11 cellular contexts compared by ENCODE assay signal in genomic region chr2:14631676-14632075, GRCh38. TPM values are rescaled to one million over a fixed set of nuclear protein-coding genes. Genes with fewer than 3 reads are reported as not detected.
A peak's percentile ranks its signal among the peaks of the same experiment; 100 is the strongest.
DNase-seq lines count a peak whose midpoint lies in the region; ATAC-seq, FAIRE-seq and TF ChIP-seq lines count a peak whose summit lies in the region.
"Had no signal": no experiment of that assay in that cellular context is flagged by ENCODE, and none has a peak within 500 bp of the region (broad histone marks: within the 10 kb centered on the region; RNA-seq: fewer than 3 reads in every experiment).

No MANE protein-coding gene starts in this region.

- H3K36me3 Mint-ChIP-seq in neural progenitor cell (no peaks in the 10 kb centered on the region), T-cell (no peaks in the 10 kb centered on the region)

- BruUV-seq in HepG2 (replicated peaks; lab: Mats Ljungman, UMichigan), result no TSS peak

- H3K27me3 ChIP-seq in right lobe of liver, result peaks cover 0 to 12% of the 10 kb centered on the region in 2 donors
- H3K27me3 ChIP-seq in HepG2 (ENCODE audit: control insufficient read depth in 1 of 2, insufficient read depth in 2 of 2, low read length in 2 of 2), result peaks cover 13 to 41% of the 10 kb centered on the region in 2 experiments
- peaks cover 71% of the 10 kb centered on the region for H3K27me3 ChIP-seq in neural progenitor cell

- H3K27me3 Mint-ChIP-seq in neural progenitor cell (ENCODE audit: insufficient read depth, low read depth) (peaks cover 21% of the 10 kb centered on the region), T-cell (peaks cover 43 to 48% of the 10 kb centered on the region in 2 donors)

- CTCF ChIA-PET in HepG2 (lab: Yijun Ruan, JAX; ENCODE audit: low intra/inter-chr PET ratio, low total read pairs), result no interaction called here
- CTCF ChIA-PET in T-cell (lab: Charles Lee), result no interaction called here

- TF ChIP-seq EP300 in HepG2 (IDR thresholded peaks at IDR 0.05; ENCODE audit: low read depth in 2 of 2, low read length in 2 of 2), result no peak
- TF ChIP-seq EP300 in HepG2 (CRISPR knock-in tag; IDR thresholded peaks at IDR 0.05; ENCODE audit: borderline replicate concordance), result no peak

- FAIRE-seq in HepG2 (lab: Jason Lieb, UNC), result no peak
- FAIRE-seq: G401.6 had no signal

- H3K79me2 ChIP-seq in HepG2 (ENCODE audit: insufficient read depth, low read length) (no peaks in the 10 kb centered on the region), neural progenitor cell (ENCODE audit: low read depth) (no peaks in the 10 kb centered on the region)

- no peak for DNase-seq in right lobe of liver
- DNase-seq in HepG2 (ENCODE audit: low spot score), result no peak
- peak; percentile 18 for DNase-seq in fibroblast of peridontal ligament (ENCODE audit: extremely low read depth)
- DNase-seq in neural progenitor cell (ENCODE audit: low spot score), result no peak
- no peak for DNase-seq in T-cell
- no peak for DNase-seq in NCI-H2171 (lab: John Stamatoyannopoulos, UW)
- no peak for DNase-seq in erythroblast (lab: John Stamatoyannopoulos, UW)
- DNase-seq: stimulated activated CD4-positive, alpha-beta T cell treated with anti-CD3 and anti-CD28 coated beads, Interleukin-2, amount 100 ng/mL, for 48 hours had no signal

- peaks cover 0 to 24% (median 3%) of the 10 kb centered on the region in 4 donors for H3K4me1 ChIP-seq in right lobe of liver
- peaks cover 16% of the 10 kb centered on the region for H3K4me1 ChIP-seq in HepG2 (ENCODE audit: insufficient read depth, low read length)
- H3K4me1 ChIP-seq in neural progenitor cell, result peaks cover 8% of the 10 kb centered on the region

- in situ Hi-C loops in HepG2 (cut with HindIII; ENCODE audit: extremely low pct_ligation_motif_present, low pct_unique_long_range_greater_than_20kb), result loop anchor here (25.0 kb wide), 1 partner anchor 956 kb away; the partner anchor contains the start of gene DDX1

- H3K27ac ChIP-seq in right lobe of liver, result no peak overlapping the region
- H3K27ac ChIP-seq in HepG2 (ENCODE audit: extremely low read length, insufficient read depth, low read length), result no peak overlapping the region
- no peak overlapping the region for H3K27ac ChIP-seq in neural progenitor cell

- H3K4me2 ChIP-seq in HepG2 (ENCODE audit: low read depth, low read length), result no peak overlapping the region
- H3K4me2 ChIP-seq in neural progenitor cell, result peak overlapping the region; percentile 93

- H3K9ac ChIP-seq in HepG2 (ENCODE audit: insufficient read depth, low read depth, low read length) (no peak overlapping the region), neural progenitor cell (no peak overlapping the region)

- no peak for TF ChIP-seq POLR2A in right lobe of liver (IDR thresholded peaks at IDR 0.05)
- TF ChIP-seq POLR2A in HepG2 (IDR thresholded peaks at IDR 0.05; ENCODE audit: insufficient read depth in 1 of 2, low read depth in 2 of 2, low read length in 2 of 2), result no peak
- TF ChIP-seq POLR2A in erythroblast (IDR thresholded peaks at IDR 0.05; ENCODE audit: low read length), result no peak

- WGBS in right lobe of liver (ENCODE audit: insufficient coverage, low coverage, low lambda C conversion rate, missing lambda C conversion rate), result 14% methylated on average over 1 of the region's 1 CpG
- WGBS in HepG2 (ENCODE audit: low lambda C conversion rate), result 0% methylated on average over 1 of the region's 1 CpG

- H3F3A ChIP-seq in neural progenitor cell (ENCODE audit: low read depth), result peaks cover 10% of the 10 kb centered on the region

- H3K27ac Mint-ChIP-seq in neural progenitor cell, result peak overlapping the region; percentile 33
- no peak overlapping the region for H3K27ac Mint-ChIP-seq in T-cell
- H3K27ac Mint-ChIP-seq: stimulated activated naive CD8-positive, alpha-beta T cell treated with anti-CD3 and anti-CD28 coated beads, Interleukin-15, Interleukin-2, amounts not matched to agents 100 ng/mL and 50 ng/mL, for 24 hours had no signal

- H3K36me3 ChIP-seq in right lobe of liver (no peaks in the 10 kb centered on the region), HepG2 (replicated peaks in 1 of 2; ENCODE audit: control insufficient read depth in 1 of 2, insufficient read depth in 2 of 2, low read length in 2 of 2) (no peaks in the 10 kb centered on the region), neural progenitor cell (no peaks in the 10 kb centered on the region)

- TF ChIP-seq RAD21 in HepG2 (CRISPR knock-in tag; IDR thresholded peaks at IDR 0.05), result no peak

- intact Hi-C loops in right lobe of liver (cut with DNase I), result no loop called here
- intact Hi-C loops in HepG2 (cut with micrococcal nuclease; ENCODE audit: unreplicated experiment), result loop anchor here (10.0 kb wide), 1 partner anchor 273 kb away; no protein-coding TSS in a partner anchor

- H3K4me3 Mint-ChIP-seq in neural progenitor cell (peak overlapping the region; percentile 90), T-cell (no peak overlapping the region)
- H3K4me3 Mint-ChIP-seq: stimulated activated naive CD8-positive, alpha-beta T cell treated with anti-CD3 and anti-CD28 coated beads, Interleukin-15, Interleukin-2, amounts not matched to agents 100 ng/mL and 50 ng/mL, for 24 hours had no signal

- H3K4me3 ChIP-seq in right lobe of liver (peak overlapping the region in 2 of 3 donors; percentile 46 to 57), HepG2 (replicated peaks in 1 of 3; ENCODE audit: insufficient read depth in 1 of 3, low read depth in 2 of 3, low read length in 3 of 3) (peak overlapping the region in 1 of 3 experiments; percentile 51; a peak in 2 of 6 replicates), neural progenitor cell (peak overlapping the region; percentile 69)

- H4K20me1 ChIP-seq in HepG2 (ENCODE audit: insufficient read depth, low read length) (no peaks in the 10 kb centered on the region), neural progenitor cell (ENCODE audit: low read depth) (peaks cover 8% of the 10 kb centered on the region)

- H3K4me1 Mint-ChIP-seq in neural progenitor cell (peaks cover 24% of the 10 kb centered on the region), T-cell (no peaks in the 10 kb centered on the region)

- POLR2A ChIA-PET in HepG2 (lab: Yijun Ruan, JAX) (no interaction called here), T-cell (lab: Charles Lee) (no interaction called here)

- ATAC-seq in right lobe of liver, result no peak
- no peak for ATAC-seq in HepG2
- no peak for ATAC-seq in T-cell (replicated peaks in 1 of 4)
- no peak for ATAC-seq in GM21515 (IDR thresholded peaks at IDR 0.05; ENCODE audit: unreplicated experiment)

- H3K9me3 Mint-ChIP-seq in neural progenitor cell (no peaks in the 10 kb centered on the region), T-cell (no peaks in the 10 kb centered on the region)
- H3K9me3 Mint-ChIP-seq: stimulated activated naive CD8-positive, alpha-beta T cell treated with anti-CD3 and anti-CD28 coated beads, Interleukin-15, Interleukin-2, amounts not matched to agents 100 ng/mL and 50 ng/mL, for 24 hours had no signal

- no peak for TF ChIP-seq CTCF in right lobe of liver (IDR thresholded peaks at IDR 0.05)
- TF ChIP-seq CTCF in HepG2 (CRISPR knock-in tag; IDR thresholded peaks at IDR 0.05), result no peak
- TF ChIP-seq CTCF in neural progenitor cell (IDR thresholded peaks at IDR 0.05), result no peak

- H3K9me3 ChIP-seq in right lobe of liver (no peaks in the 10 kb centered on the region), HepG2 (ENCODE audit: low read length) (no peaks in the 10 kb centered on the region), neural progenitor cell (ENCODE audit: low read depth) (no peaks in the 10 kb centered on the region)

- H2AFZ ChIP-seq in HepG2 (ENCODE audit: low read length) (no peak overlapping the region), neural progenitor cell (replicated peaks) (peak overlapping the region; percentile 95)

TF ChIP-seq in HepG2, 621 proteins besides CTCF, POLR2A, EP300 and RAD21 (continues in another document):
- no peak for TF ChIP-seq ZNF768 (CRISPR knock-in tag; IDR thresholded peaks at IDR 0.05)
- no peak for TF ChIP-seq ZNF205 (CRISPR knock-in tag; IDR thresholded peaks at IDR 0.05)

RNA-seq across cellular contexts. Expression of gene LRATD1, which starts 0.8 kb away (rescaled TPM):
- 1 to 10 TPM in 4 of 6 experiments, under 1 TPM in 2; 0.79 to 3.8 (median 2.1) TPM for total RNA-seq in right lobe of liver
- total RNA-seq in HepG2 (2016; rRNA removed; fragmentation: Illumina TruSeq; extraction: Trizol), result not detected in 2 replicates
- total RNA-seq in HepG2 (2016; cell fraction: cytosol; rRNA removed; fragmentation: Illumina TruSeq; extraction: Trizol; ENCODE audit: low read depth), result not detected in 2 replicates
- not detected in 2 replicates for total RNA-seq in HepG2 (2016; cell fraction: insoluble cytoplasmic fraction; rRNA removed; fragmentation: Illumina TruSeq; extraction: Trizol)
- total RNA-seq in HepG2 (2016; cell fraction: membrane; rRNA removed; fragmentation: Illumina TruSeq; extraction: Trizol), result not detected in 2 replicates
- total RNA-seq in HepG2 (2016; cell fraction: nucleus; rRNA removed; fragmentation: Illumina TruSeq; extraction: Trizol), result not detected in 2 replicates
- polyA plus RNA-seq in HepG2 (2011; rRNA removed), result 0.04 and 0.07 TPM in 2 replicates
- 0.04 TPM in 1 of 2 replicates, not detected in the other for polyA plus RNA-seq in HepG2 (2011; cell fraction: cytosol; rRNA removed)
- polyA plus RNA-seq in HepG2 (2011; cell fraction: nucleus; rRNA removed), result 0.03 and 0.14 TPM in 2 replicates
- polyA plus RNA-seq in HepG2 (2012), result not detected in 2 replicates
- polyA plus RNA-seq in HepG2 (2016; cell fraction: cytosol; fragmentation: Illumina TruSeq; extraction: Trizol; ENCODE audit: low read depth), result not detected in 2 replicates
- polyA plus RNA-seq in HepG2 (2016; cell fraction: insoluble cytoplasmic fraction; fragmentation: Illumina TruSeq; extraction: Trizol; ENCODE audit: low read depth), result not detected in 2 replicates
- not detected in 2 replicates for polyA plus RNA-seq in HepG2 (2016; cell fraction: membrane; fragmentation: Illumina TruSeq; extraction: Trizol; ENCODE audit: low read depth)
- polyA plus RNA-seq in HepG2 (2016; cell fraction: nucleus; fragmentation: Illumina TruSeq; extraction: Trizol; ENCODE audit: insufficient read depth, low read depth), result not detected in 2 replicates
- polyA minus RNA-seq in HepG2 (2011; rRNA and poly(A)+ RNA removed; ENCODE audit: low replicate concordance), result 0.04 TPM in 1 of 2 replicates, not detected in the other
- polyA minus RNA-seq in HepG2 (2011; cell fraction: cytosol; rRNA and poly(A)+ RNA removed), result not detected in 2 replicates
- 0.13 and 0.25 TPM in 2 replicates for polyA minus RNA-seq in HepG2 (2011; cell fraction: nucleus; rRNA and poly(A)+ RNA removed)
- total RNA-seq in neural progenitor cell (ENCODE audit: low replicate concordance), result 1.9 and 2.9 TPM in 2 replicates
- under 1 TPM in 2 of 5 donors, not detected in 3; 0.06 to 0.19 TPM for total RNA-seq in T-cell
